In genomic region chr4:90799895-90800294, GRCh38 we compare ENCODE assay signal across 23 cellular contexts.
DNase-seq lines count a peak whose midpoint lies in the region; ATAC-seq, FAIRE-seq and TF ChIP-seq lines count a peak whose summit lies in the region.
"Had no signal": no experiment of that assay in that cellular context is flagged by ENCODE, and none has a peak within 500 bp of the region (broad histone marks: within the 10 kb centered on the region; RNA-seq: fewer than 3 reads in every experiment).

No MANE protein-coding gene starts in this region.

- FAIRE-seq in H1 (lab: Jason Lieb, UNC), result no peak
- FAIRE-seq in HepG2 (lab: Jason Lieb, UNC), result no peak

- H3K27ac ChIP-seq in H9 (ENCODE audit: insufficient read length, low read depth, low read length) (no peak overlapping the region), PC-3 (ENCODE audit: low read length) (no peak overlapping the region), H1 (ENCODE audit: low read depth, low read length) (no peak overlapping the region), HepG2 (ENCODE audit: extremely low read length, insufficient read depth, low read length) (no peak overlapping the region)
- H3K27ac ChIP-seq: BLaER1 treated with 17β-estradiol and CSF1 and Interleukin-3, amounts not matched to agents 10 nM and 100 nM; KMS-11; SJSA1 had no signal

- H3K27ac Mint-ChIP-seq in H9, result no peak overlapping the region; a peak in 1 of 7 replicates
- H3K27ac Mint-ChIP-seq in immature natural killer cell, result no peak overlapping the region
- H3K27ac Mint-ChIP-seq: CD8-positive, alpha-beta T cell; HFFc6 had no signal

- CTCF ChIA-PET in PC-3 (lab: Charles Lee) (interaction anchor here (0.6 kb wide), 1 partner anchor 158 kb away, joined by 3 read pairs; no protein-coding TSS in a partner anchor), H1 (lab: Charles Lee; ENCODE audit: partially characterized antibody) (interaction anchor here (1.2 kb wide), 1 partner anchor 11 kb away, joined by 3 read pairs; no protein-coding TSS in a partner anchor), HepG2 (lab: Yijun Ruan, JAX; ENCODE audit: low intra/inter-chr PET ratio, low total read pairs) (no interaction called here)

- H3K36me3 Mint-ChIP-seq in H9 (ENCODE audit: insufficient read depth in 1 of 3, low read depth in 3 of 3), result peaks cover 19 to 47% (median 23%) of the 10 kb centered on the region in 3 experiments
- peaks cover 0 to 6% (median 3%) of the 10 kb centered on the region in 3 donors for H3K36me3 Mint-ChIP-seq in immature natural killer cell
- H3K36me3 Mint-ChIP-seq: CD8-positive, alpha-beta T cell had no signal

- H3K23me2 ChIP-seq in H9 (ENCODE audit: insufficient read length, low read depth, low read length, poor library complexity, severe bottlenecking), result no peaks in the 10 kb centered on the region
- H3K23me2 ChIP-seq in H1 (ENCODE audit: low read depth, low read length), result no peaks in the 10 kb centered on the region

- ATAC-seq in PC-3 (no peak), HepG2 (peak; percentile 47; the same call in 2 of the 3 replicates), GM21528 (IDR thresholded peaks at IDR 0.05; ENCODE audit: low FRiP score, unreplicated experiment) (no peak), GM21381 (IDR thresholded peaks at IDR 0.05; ENCODE audit: unreplicated experiment) (no peak)
- ATAC-seq: CD8-positive, alpha-beta T cell; Panc1 had no signal

- intact Hi-C loops in PC-3 (cut with micrococcal nuclease) (no loop called here), HepG2 (cut with micrococcal nuclease; ENCODE audit: unreplicated experiment) (loop anchor here (1.0 kb wide), 1 partner anchor 317 kb away; no protein-coding TSS in a partner anchor)

- no peaks in the 10 kb centered on the region for H3K9me2 ChIP-seq in PC-3 (replicated peaks; ENCODE audit: low read length)

- H3F3A ChIP-seq in PC-3 (ENCODE audit: low read length, unreplicated experiment), result no peaks in the 10 kb centered on the region

- no peak overlapping the region for H3K4me3 ChIP-seq in PC-3 (ENCODE audit: low read length)
- H3K4me3 ChIP-seq in H1 (ENCODE audit: extremely low read depth in 1 of 4, insufficient read depth in 2 of 4, low read depth in 3 of 4, low read length in 4 of 4), result no peak overlapping the region
- H3K4me3 ChIP-seq in HepG2 (replicated peaks in 1 of 3; ENCODE audit: insufficient read depth in 1 of 3, low read depth in 2 of 3, low read length in 3 of 3), result no peak overlapping the region
- H3K4me3 ChIP-seq: BLaER1 treated with 17β-estradiol and CSF1 and Interleukin-3, amounts not matched to agents 10 nM and 100 nM; MG63; SJSA1 had no signal

- H3K18ac ChIP-seq in H9 (ENCODE audit: insufficient read length, low read depth, low read length) (no peak overlapping the region), H1 (ENCODE audit: extremely low read depth, low read length) (no peak overlapping the region)

- H3K9me3 Mint-ChIP-seq in H9 (peaks cover 32 to 38% of the 10 kb centered on the region in 2 experiments), immature natural killer cell (peaks cover 12 to 50% (median 40%) of the 10 kb centered on the region in 6 donors)

- H3K79me2 ChIP-seq in H9 (ENCODE audit: insufficient read depth, low read length), result no peaks in the 10 kb centered on the region
- no peaks in the 10 kb centered on the region for H3K79me2 ChIP-seq in PC-3 (ENCODE audit: low read length)
- no peaks in the 10 kb centered on the region for H3K79me2 ChIP-seq in H1 (ENCODE audit: control insufficient read depth in 1 of 2, insufficient read depth in 2 of 2, low read length in 2 of 2)
- no peaks in the 10 kb centered on the region for H3K79me2 ChIP-seq in HepG2 (ENCODE audit: insufficient read depth, low read length)

- 0 out of 3 replicates have a peak, but pooled peaks have one; percentile 21 for TF ChIP-seq CTCF in H9 (conservative IDR thresholded peaks at IDR 0.05)
- TF ChIP-seq CTCF in PC-3 (conservative IDR thresholded peaks at IDR 0.05; ENCODE audit: low read depth, low read length), result peak; percentile 18; the same call in 1 of the 2 replicates
- no peak for TF ChIP-seq CTCF in H1 (IDR thresholded peaks at IDR 0.05; ENCODE audit: control extremely low read depth in 1 of 3, insufficient read depth in 1 of 3, low read depth in 1 of 3, low read length in 3 of 3)
- peak; percentile 36 for TF ChIP-seq CTCF in HepG2 (CRISPR knock-in tag; IDR thresholded peaks at IDR 0.05)

- POLR2A ChIA-PET in PC-3 (lab: Charles Lee; ENCODE audit: unreplicated experiment) (no interaction called here), H1 (lab: Charles Lee; ENCODE audit: partially characterized antibody) (no interaction called here), HepG2 (lab: Yijun Ruan, JAX) (no interaction called here)

- H3K4me1 Mint-ChIP-seq in H9 (no peaks in the 10 kb centered on the region), immature natural killer cell (no peaks in the 10 kb centered on the region)

- TF ChIP-seq RAD21 in H1 (IDR thresholded peaks at IDR 0.05 in 1 of 2, conservative IDR thresholded peaks at IDR 0.05 in 1 of 2; ENCODE audit: low read depth in 2 of 2, low read length in 2 of 2) (peak; percentile 17 to 46; a peak in 2 of 4 replicates), HepG2 (CRISPR knock-in tag; IDR thresholded peaks at IDR 0.05) (no peak)

- no peaks in the 10 kb centered on the region for H4K20me1 ChIP-seq in H9 (ENCODE audit: control insufficient read depth, insufficient read depth, insufficient read length)
- H4K20me1 ChIP-seq in PC-3 (ENCODE audit: low read length), result no peaks in the 10 kb centered on the region
- no peaks in the 10 kb centered on the region for H4K20me1 ChIP-seq in H1 (replicated peaks in 1 of 2; ENCODE audit: control insufficient read depth in 1 of 2, insufficient read depth in 2 of 2, low read length in 2 of 2)
- H4K20me1 ChIP-seq in HepG2 (ENCODE audit: insufficient read depth, low read length), result no peaks in the 10 kb centered on the region
- H4K20me1 ChIP-seq: BLaER1 treated with 17β-estradiol and CSF1 and Interleukin-3, amounts not matched to agents 10 nM and 100 nM had no signal

- no peak overlapping the region for H3K56ac ChIP-seq in H9 (ENCODE audit: insufficient read length, low read depth, low read length)
- H3K56ac ChIP-seq in H1 (replicated peaks; ENCODE audit: insufficient read length, low read depth, low read length), result no peak overlapping the region

- H3K14ac ChIP-seq in H9 (ENCODE audit: insufficient read depth, low read length) (no peak overlapping the region), H1 (ENCODE audit: insufficient read length) (no peak overlapping the region)

- no peaks in the 10 kb centered on the region for H3K36me3 ChIP-seq in PC-3 (ENCODE audit: low read depth, low read length)
- H3K36me3 ChIP-seq in H1 (ENCODE audit: control insufficient read depth in 2 of 4, insufficient read depth in 4 of 4, low read length in 3 of 4), result no peaks in the 10 kb centered on the region; a peak in 1 of 8 replicates
- no peaks in the 10 kb centered on the region for H3K36me3 ChIP-seq in HepG2 (replicated peaks in 1 of 2; ENCODE audit: control insufficient read depth in 1 of 2, insufficient read depth in 2 of 2, low read length in 2 of 2)
- H3K36me3 ChIP-seq: BLaER1 treated with 17β-estradiol and CSF1 and Interleukin-3, amounts not matched to agents 10 nM and 100 nM; MG63; SJSA1 had no signal

- no peak overlapping the region for H3T11ph ChIP-seq in H9 (ENCODE audit: low read length)

- no peak overlapping the region for H2BK12ac ChIP-seq in H9 (ENCODE audit: insufficient read length, low read depth, low read length)
- H2BK12ac ChIP-seq in H1 (ENCODE audit: low read depth, low read length), result 0 out of 2 replicates have a peak overlapping the region, but pooled peaks have one; percentile 33

- H2AFZ ChIP-seq in H9 (ENCODE audit: low read length) (no peak overlapping the region), PC-3 (ENCODE audit: low read length) (no peak overlapping the region), H1 (ENCODE audit: low read length) (0 out of 2 replicates have a peak overlapping the region, but pooled peaks have one; percentile 24), HepG2 (ENCODE audit: low read length) (no peak overlapping the region)

- H4K8ac ChIP-seq in H9 (replicated peaks; ENCODE audit: insufficient read length, low read depth, low read length) (no peak overlapping the region), H1 (ENCODE audit: extremely low read depth, insufficient read depth, low read length) (no peak overlapping the region)

- DNase-seq in H9, result no peak
- DNase-seq in PC-3, result no peak
- DNase-seq in H1 (ENCODE audit: low read depth in 1 of 2, low spot score in 2 of 2), result no peak
- DNase-seq in HepG2 (ENCODE audit: low spot score), result no peak
- no peak for DNase-seq in HuH-7.5 (ENCODE audit: low spot score)
- DNase-seq in immature natural killer cell, result no peak
- DNase-seq: Calu3; CD8-positive, alpha-beta T cell; DMS79; GOT3; HFFc6; MG63; NCI-H1048; NCI-H1436; NCI-H1930; NCI-H345; NCI-H526 had no signal

- BruUV-seq in PC-3 (replicated peaks; lab: Mats Ljungman, UMichigan), result no TSS peak
- BruUV-seq in HepG2 (replicated peaks; lab: Mats Ljungman, UMichigan), result no TSS peak

- H2BK5ac ChIP-seq in H9 (ENCODE audit: insufficient read length, low read length) (no peak overlapping the region), H1 (ENCODE audit: low read depth, low read length) (no peak overlapping the region)

- H3K4me3 Mint-ChIP-seq in H9 (no peak overlapping the region), immature natural killer cell (no peak overlapping the region)
- H3K4me3 Mint-ChIP-seq: CD8-positive, alpha-beta T cell; HFFc6 had no signal

- no peak overlapping the region for H2BK15ac ChIP-seq in H9 (ENCODE audit: low read depth, low read length)
- H2BK15ac ChIP-seq in H1 (ENCODE audit: low read length), result no peak overlapping the region

- H2AK5ac ChIP-seq in H9 (ENCODE audit: insufficient read length, low read length), result no peak overlapping the region
- H2AK5ac ChIP-seq in H1 (ENCODE audit: low read depth, low read length), result no peak overlapping the region

- H3K9me3 ChIP-seq in H9 (ENCODE audit: control insufficient read depth, low read depth, low read length) (no peaks in the 10 kb centered on the region), PC-3 (ENCODE audit: low read length) (no peaks in the 10 kb centered on the region), H1 (ENCODE audit: insufficient read depth in 2 of 2, low read depth in 1 of 2, low read length in 1 of 2) (peaks cover 6 to 10% of the 10 kb centered on the region in 2 experiments; a peak in 1 of 4 replicates), HepG2 (ENCODE audit: low read length) (peaks cover 9% of the 10 kb centered on the region; the same call in 1 of the 2 replicates)
- H3K9me3 ChIP-seq: MG63, SJSA1 had no signal

- H2BK120ac ChIP-seq in H9 (ENCODE audit: low read depth, low read length, poor library complexity, severe bottlenecking) (no peak overlapping the region), H1 (replicated peaks; ENCODE audit: low read depth, low read length) (no peak overlapping the region)

- H3K4me2 ChIP-seq in H9 (ENCODE audit: insufficient read depth, insufficient read length, low read length) (no peak overlapping the region), PC-3 (ENCODE audit: low read length) (no peak overlapping the region), H1 (ENCODE audit: insufficient read depth in 1 of 2, low read depth in 2 of 2, low read length in 2 of 2) (no peak overlapping the region), HepG2 (ENCODE audit: low read depth, low read length) (no peak overlapping the region)
- H3K4me2 ChIP-seq: BLaER1 treated with 17β-estradiol and CSF1 and Interleukin-3, amounts not matched to agents 10 nM and 100 nM; KMS-11 had no signal

- no CpG with 5 or more reads among the region's 4 CpGs for WGBS in H9 (ENCODE audit: extremely low coverage, insufficient read length, low lambda C conversion rate)
- 90% methylated on average over 4 of the region's 4 CpGs; no CpG with 5 or more reads in 1 of the 2 experiments for WGBS in H1 (ENCODE audit: extremely low coverage in 1 of 2, insufficient coverage in 1 of 2, insufficient read length in 1 of 2, insufficient replicate concordance in 2 of 2, low coverage in 1 of 2, low lambda C conversion rate in 2 of 2, missing lambda C conversion rate in 1 of 2), 2 experiments
- 3% methylated on average over 4 of the region's 4 CpGs for WGBS in HepG2 (ENCODE audit: low lambda C conversion rate)

- no peak overlapping the region for H4K5ac ChIP-seq in H9 (ENCODE audit: insufficient read length, low read depth, low read length)
- no peak overlapping the region for H4K5ac ChIP-seq in H1 (ENCODE audit: insufficient read length, low read depth, low read length)

- H3K4me1 ChIP-seq in H9 (ENCODE audit: insufficient read depth, low read length) (no peaks in the 10 kb centered on the region), PC-3 (ENCODE audit: insufficient read depth, low read length) (no peaks in the 10 kb centered on the region), H1 (replicated peaks in 1 of 4; ENCODE audit: control insufficient read depth in 3 of 4, insufficient read depth in 4 of 4, low read length in 3 of 4) (no peaks in the 10 kb centered on the region), HepG2 (ENCODE audit: insufficient read depth, low read length) (no peaks in the 10 kb centered on the region)
- H3K4me1 ChIP-seq: BLaER1 treated with 17β-estradiol and CSF1 and Interleukin-3, amounts not matched to agents 10 nM and 100 nM; SJSA1 had no signal

- TF ChIP-seq POLR2A in H1 (IDR thresholded peaks at IDR 0.05; ENCODE audit: control extremely low read depth in 1 of 2, low read depth in 2 of 2, low read length in 2 of 2) (no peak), HepG2 (IDR thresholded peaks at IDR 0.05; ENCODE audit: insufficient read depth in 1 of 2, low read depth in 2 of 2, low read length in 2 of 2) (no peak)

- in situ Hi-C loops in HepG2 (cut with HindIII; ENCODE audit: extremely low pct_ligation_motif_present, low pct_unique_long_range_greater_than_20kb), result no loop called here

- H4K91ac ChIP-seq in H9 (ENCODE audit: insufficient read length, low read depth, low read length) (no peak overlapping the region), H1 (replicated peaks; ENCODE audit: insufficient read length, low read length) (no peak overlapping the region)

- H2BK20ac ChIP-seq in H9 (ENCODE audit: low read depth, low read length, poor library complexity, severe bottlenecking) (no peak overlapping the region), H1 (ENCODE audit: low read length) (no peak overlapping the region)

- no peak overlapping the region for H3K4ac ChIP-seq in H9 (ENCODE audit: low read depth, low read length)
- H3K4ac ChIP-seq in H1 (replicated peaks; ENCODE audit: insufficient read length, low read depth, low read length), result no peak overlapping the region

- TF ChIP-seq EP300 in H1 (IDR thresholded peaks at IDR 0.05; ENCODE audit: borderline replicate concordance in 1 of 2, low read depth in 2 of 2, low read length in 2 of 2) (no peak), HepG2 (IDR thresholded peaks at IDR 0.05; ENCODE audit: low read depth in 2 of 2, low read length in 2 of 2) (no peak), HepG2 (CRISPR knock-in tag; IDR thresholded peaks at IDR 0.05; ENCODE audit: borderline replicate concordance) (no peak)

- H3K79me1 ChIP-seq in H9 (ENCODE audit: insufficient read depth, low read depth, low read length, poor library complexity, severe bottlenecking), result no peaks in the 10 kb centered on the region
- H3K79me1 ChIP-seq in H1 (ENCODE audit: low read depth, low read length), result no peaks in the 10 kb centered on the region

- H3K23ac ChIP-seq in H9 (ENCODE audit: insufficient read length, low read depth, low read length) (no peak overlapping the region), H1 (ENCODE audit: insufficient read length) (no peak overlapping the region)

- no peaks in the 10 kb centered on the region; the same call in none of the 2 replicates for H3K27me3 Mint-ChIP-seq in H9 (ENCODE audit: low read depth)
- H3K27me3 Mint-ChIP-seq in immature natural killer cell (ENCODE audit: low read depth in 3 of 3), result peaks cover 0 to 1% (median 0%) of the 10 kb centered on the region in 3 donors

- H3K9ac ChIP-seq in H9 (ENCODE audit: extremely low read depth, insufficient read length, low read length), result no peak overlapping the region
- no peak overlapping the region for H3K9ac ChIP-seq in PC-3 (ENCODE audit: low read length)
- no peak overlapping the region for H3K9ac ChIP-seq in H1 (replicated peaks in 1 of 4; ENCODE audit: extremely low read depth in 1 of 4, low read depth in 3 of 4, low read length in 3 of 4)
- H3K9ac ChIP-seq in HepG2 (ENCODE audit: insufficient read depth, low read depth, low read length), result no peak overlapping the region
- H3K9ac ChIP-seq: BLaER1 treated with 17β-estradiol and CSF1 and Interleukin-3, amounts not matched to agents 10 nM and 100 nM; KMS-11 had no signal

- no peaks in the 10 kb centered on the region for H3K27me3 ChIP-seq in H9 (ENCODE audit: insufficient read depth, low read length)
- H3K27me3 ChIP-seq in PC-3 (ENCODE audit: low read length), result no peaks in the 10 kb centered on the region
- H3K27me3 ChIP-seq in H1 (replicated peaks in 1 of 4; ENCODE audit: control insufficient read depth in 3 of 4, extremely low read depth in 1 of 4, insufficient read depth in 3 of 4, low read length in 3 of 4), result no peaks in the 10 kb centered on the region
- no peaks in the 10 kb centered on the region; a peak in 1 of 5 replicates for H3K27me3 ChIP-seq in HepG2 (ENCODE audit: control insufficient read depth in 1 of 2, insufficient read depth in 2 of 2, low read length in 2 of 2)
- H3K27me3 ChIP-seq: BLaER1 treated with 17β-estradiol and CSF1 and Interleukin-3, amounts not matched to agents 10 nM and 100 nM; MG63; SJSA1 had no signal

Comparison
In these comparisons a context has a peak if more than half of its experiments do, and no peak if none do; other contexts are left out.
1. CTCF ChIP-seq: peak in H9 (single experiment), PC-3 (single experiment) and HepG2 (single experiment); none in H1 (0 of 3).